In the genomic region with DNA sequence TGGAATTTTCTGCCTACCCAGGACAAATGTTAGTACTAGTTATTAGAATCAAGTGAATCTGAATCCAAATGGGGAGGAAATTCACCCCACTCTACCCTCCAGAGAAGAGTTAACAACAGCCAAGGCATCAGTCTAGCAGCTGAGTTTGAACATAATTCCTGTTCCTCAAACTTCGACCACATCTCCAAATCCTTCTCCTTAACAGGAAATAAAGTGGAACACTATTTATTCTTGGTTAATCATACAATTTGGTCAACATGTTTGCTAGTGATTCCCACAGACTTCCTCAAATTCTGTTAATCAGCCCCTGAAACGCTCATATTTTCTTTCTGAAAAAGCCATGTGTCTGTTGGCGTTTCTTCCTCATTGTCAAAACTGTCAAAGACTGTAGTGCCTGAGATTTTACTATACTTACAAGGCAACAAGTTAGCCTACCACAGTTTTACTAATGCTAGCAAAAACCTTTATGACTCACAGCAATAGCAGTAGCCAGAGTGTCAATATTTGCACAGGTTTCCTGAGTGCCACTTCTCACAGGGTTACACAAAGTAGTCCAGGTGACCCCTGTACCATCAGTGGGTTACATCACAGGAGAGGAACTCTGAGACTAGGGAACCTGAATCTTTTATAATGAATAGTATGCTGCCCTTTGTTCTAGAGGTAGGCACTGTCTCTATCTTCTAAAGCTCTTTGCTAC, we compare ENCODE assay signal across 17 cellular contexts.
A peak's percentile ranks its signal among the peaks of the same experiment; 100 is the strongest.
DNase-seq lines count a peak whose midpoint lies in the region; ATAC-seq and TF ChIP-seq lines count a peak whose summit lies in the region.
"Had no signal": no experiment of that assay in that cellular context is flagged by ENCODE, and none has a peak within 500 bp of the region (broad histone marks: within the 10 kb centered on the region; RNA-seq: fewer than 3 reads in every experiment).

No MANE protein-coding gene starts in this region.

- TF ChIP-seq POLR2A in transverse colon (IDR thresholded peaks at IDR 0.05) = no peak

- no peak for TF ChIP-seq EP300 in transverse colon (IDR thresholded peaks at IDR 0.05; ENCODE audit: low read depth)

- no peaks in the 10 kb centered on the region for H3K9me3 ChIP-seq in transverse colon
- H3K9me3 ChIP-seq: tibial artery had no signal

- intact Hi-C loops in transverse colon (cut with DNase I; ENCODE audit: low total_unique reads) = no loop called here

- no peaks in the 10 kb centered on the region for H3K27me3 ChIP-seq in transverse colon
- H3K27me3 ChIP-seq: tibial artery had no signal

- TF ChIP-seq CTCF in epithelial cell of esophagus (IDR thresholded peaks at IDR 0.05; ENCODE audit: insufficient read depth, low read depth, low read length, missing control alignments) = no peak
- TF ChIP-seq CTCF in transverse colon (IDR thresholded peaks at IDR 0.05) = no peak

- H3K36me3 ChIP-seq in transverse colon = no peaks in the 10 kb centered on the region
- H3K36me3 ChIP-seq: tibial artery, WERI-Rb-1 had no signal

- in situ Hi-C loops in transverse colon (cut with MboI; ENCODE audit: low pct_ligation_motif_present in 1 of 4, low pct_unique_long_range_greater_than_20kb in 1 of 4, low sequenced_read_pairs in 3 of 4) = no loop called here

- H3K4me3 ChIP-seq in epithelial cell of esophagus (ENCODE audit: low read length) (no peak overlapping the region), transverse colon (no peak overlapping the region)
- H3K4me3 ChIP-seq: tibial artery had no signal

- H3K4me1 ChIP-seq in transverse colon = peaks cover 0 to 26% (median 13%) of the 10 kb centered on the region in 4 donors
- H3K4me1 ChIP-seq: tibial artery had no signal

- 24 to 48% methylated on average over 3 of the region's 3 CpGs for WGBS in transverse colon (ENCODE audit: low coverage in 1 of 2), 2 donors

- ATAC-seq in HG03039 (IDR thresholded peaks at IDR 0.05; ENCODE audit: unreplicated experiment) = no peak
- no peak for ATAC-seq in HG02642 (IDR thresholded peaks at IDR 0.05; ENCODE audit: poor library complexity, unreplicated experiment)
- no peak for ATAC-seq in GM18861 (IDR thresholded peaks at IDR 0.05; ENCODE audit: unreplicated experiment)

- DNase-seq in LoVo (ENCODE audit: low spot score) (peak; percentile 51), NCI-H345 treated with DMSO at 0.1 percent for 48 hours (lab: John Stamatoyannopoulos, UW; ENCODE audit: unreplicated experiment) (peak; percentile 25), epithelial cell of esophagus (ENCODE audit: low read depth) (peak; percentile 5), transverse colon (peak; percentile 54), OCI-M1 (lab: John Stamatoyannopoulos, UW) (no peak)
- DNase-seq: activated effector memory CD4-positive, alpha-beta T cell treated with anti-CD3 and anti-CD28 coated beads, Interleukin-2, amount 50 U/mL, for 16 hours; anterior cingulate cortex; NCI-H2227 treated with DMSO at 0.1 percent for 48 hours; nucleus accumbens; stimulated activated CD4-positive, alpha-beta T cell treated with anti-CD3 and anti-CD28 coated beads, Interleukin-4, amount 100 ng/mL, for 1 hour; stimulated activated CD8-positive, alpha-beta memory T cell treated with anti-CD3 and anti-CD28 coated beads, Interleukin-4, amount 100 ng/mL, for 48 hours; tibial artery; WERI-Rb-1 had no signal

- H3K27ac ChIP-seq in transverse colon = peak overlapping the region; percentile 61 to 70 (median 67)
- H3K27ac ChIP-seq: epithelial cell of prostate, tibial artery, WERI-Rb-1 had no signal
